ENCODE assay signal across 8 cellular contexts in genomic region chr16:17070882-17071592, GRCh38.
DNase-seq lines count a peak whose midpoint lies in the region; ATAC-seq lines count a peak whose summit lies in the region.

No MANE protein-coding gene starts in this region.

- peak; percentile 52 for ATAC-seq in GM18520 (IDR thresholded peaks at IDR 0.05; ENCODE audit: unreplicated experiment)
- peak; percentile 83 for ATAC-seq in HG02840 (IDR thresholded peaks at IDR 0.05; ENCODE audit: low FRiP score, unreplicated experiment)

- DNase-seq in NCI-H2029 (lab: John Stamatoyannopoulos, UW), result peak; percentile 39
- DNase-seq in activated CD4-positive, alpha-beta T cell treated with anti-CD3 and anti-CD28 coated beads for 48 hours, result peak; percentile 88
- peak; percentile 85 for DNase-seq in effector CD4-positive, alpha-beta T cell
- peak; percentile 72 to 78 for DNase-seq in stimulated activated CD4-positive, alpha-beta T cell treated with anti-CD3 and anti-CD28 coated beads, Interleukin-12 subunit alpha, Interleukin-12 subunit beta, amount 100 ng/mL, for 24 hours (ENCODE audit: low read depth in 2 of 2)
- DNase-seq in midbrain (lab: John Stamatoyannopoulos, UW), result no peak
- no peak for DNase-seq in G401 (ENCODE audit: low spot score)

- in situ Hi-C loops in G401 (cut with HindIII; ENCODE audit: low sequenced_read_pairs), result no loop called here

Comparison
In these comparisons a context has a peak if more than half of its experiments do, and no peak if none do; other contexts are left out.
1. DNase-seq: peak in NCI-H2029 (single experiment), activated CD4-positive, alpha-beta T cell treated with anti-CD3 and anti-CD28 coated beads for 48 hours (single experiment), effector CD4-positive, alpha-beta T cell (single experiment) and stimulated activated CD4-positive, alpha-beta T cell treated with anti-CD3 and anti-CD28 coated beads, Interleukin-12 subunit alpha, Interleukin-12 subunit beta, amount 100 ng/mL, for 24 hours (2 of 2); none in midbrain (single experiment) and G401 (single experiment).